ENCODE assay signal across 13 cellular contexts in genomic region chr3:52343946-52344600, GRCh38. TPM values are rescaled to one million over a fixed set of nuclear protein-coding genes. Genes with fewer than 3 reads are reported as not detected.
DNase-seq lines count a peak whose midpoint lies in the region; ATAC-seq and TF ChIP-seq lines count a peak whose summit lies in the region.
"Had no signal": no experiment of that assay in that cellular context is flagged by ENCODE, and none has a peak within 500 bp of the region (broad histone marks: within the 10 kb centered on the region; RNA-seq: fewer than 3 reads in every experiment).

No MANE protein-coding gene starts in this region.

- no peak overlapping the region for H2BK15ac ChIP-seq in neuronal stem cell (ENCODE audit: low read length)

- H3K79me1 ChIP-seq in neuronal stem cell (ENCODE audit: low read depth, low read length), result no peaks in the 10 kb centered on the region

- no peak overlapping the region for H2AK5ac ChIP-seq in neuronal stem cell (ENCODE audit: low read depth, low read length)

- H3K4me1 ChIP-seq in BLaER1 treated with 17β-estradiol and CSF1 and Interleukin-3, amounts not matched to agents 10 nM and 100 nM, result peaks cover 35 to 60% (median 52%) of the 10 kb centered on the region in 10 experiments
- H3K4me1 ChIP-seq in GM23338 (ENCODE audit: insufficient read depth), result no peaks in the 10 kb centered on the region
- H3K4me1 ChIP-seq in neuronal stem cell (ENCODE audit: control insufficient read depth in 2 of 2, insufficient read depth in 1 of 2, low read depth in 1 of 2, low read length in 2 of 2), result peaks cover 0 to 2% of the 10 kb centered on the region in 2 donors
- H3K4me1 ChIP-seq in testis, result no peaks in the 10 kb centered on the region
- H3K4me1 ChIP-seq: Caco-2, HAP-1 had no signal

- H2BK5ac ChIP-seq in neuronal stem cell (ENCODE audit: low read length), result no peak overlapping the region

- no peaks in the 10 kb centered on the region for H3F3A ChIP-seq in GM23338 (replicated peaks; ENCODE audit: low read depth)

- H3K4me3 ChIP-seq in BLaER1 treated with 17β-estradiol and CSF1 and Interleukin-3, amounts not matched to agents 10 nM and 100 nM, result no peak overlapping the region
- H3K4me3 ChIP-seq in GM23338 (no peak overlapping the region), neuronal stem cell (ENCODE audit: low read length in 2 of 2) (peak overlapping the region in 1 of 2 donors; percentile 23), testis (no peak overlapping the region)
- H3K4me3 ChIP-seq: HAP-1 had no signal

- no peaks in the 10 kb centered on the region for H3K9me3 ChIP-seq in BLaER1 treated with 17β-estradiol and CSF1 and Interleukin-3, amounts not matched to agents 10 nM and 100 nM (replicated peaks in 1 of 11)
- no peaks in the 10 kb centered on the region for H3K9me3 ChIP-seq in neuronal stem cell (replicated peaks in 1 of 2; ENCODE audit: control insufficient read depth in 2 of 2, insufficient read depth in 1 of 2, low read depth in 1 of 2, low read length in 2 of 2)
- no peaks in the 10 kb centered on the region for H3K9me3 ChIP-seq in testis
- H3K9me3 ChIP-seq: Caco-2, HAP-1 had no signal

- H2BK120ac ChIP-seq in neuronal stem cell (ENCODE audit: low read depth, low read length), result no peak overlapping the region

- no peak for TF ChIP-seq CTCF in GM23338 (conservative IDR thresholded peaks at IDR 0.05; ENCODE audit: low read depth in 2 of 2)
- no peak for TF ChIP-seq CTCF in endothelial cell (IDR thresholded peaks at IDR 0.05; ENCODE audit: unreplicated experiment)
- TF ChIP-seq CTCF in testis (IDR thresholded peaks at IDR 0.05), result no peak

- H4K8ac ChIP-seq in neuronal stem cell (ENCODE audit: low read depth, low read length), result no peak overlapping the region

- no peaks in the 10 kb centered on the region for H3K27me3 ChIP-seq in BLaER1 treated with 17β-estradiol and CSF1 and Interleukin-3, amounts not matched to agents 10 nM and 100 nM
- no peaks in the 10 kb centered on the region for H3K27me3 ChIP-seq in GM23338 (ENCODE audit: insufficient read depth)
- no peaks in the 10 kb centered on the region for H3K27me3 ChIP-seq in neuronal stem cell (ENCODE audit: control insufficient read depth in 3 of 3, insufficient read depth in 3 of 3, low read depth in 1 of 3, low read length in 3 of 3)
- no peaks in the 10 kb centered on the region for H3K27me3 ChIP-seq in testis

- intact Hi-C loops in testis (cut with DNase I; ENCODE audit: low total_unique reads), result loop anchor here (5.0 kb wide), 1 partner anchor 52 kb away; no protein-coding TSS in a partner anchor

- H2BK12ac ChIP-seq in neuronal stem cell (ENCODE audit: low read length), result no peak overlapping the region

- no peaks in the 10 kb centered on the region for H3K9me2 ChIP-seq in GM23338 (ENCODE audit: insufficient read depth)

- peaks cover 0 to 58% (median 31%) of the 10 kb centered on the region in 11 experiments; a peak in 13 of 22 replicates for H3K36me3 ChIP-seq in BLaER1 treated with 17β-estradiol and CSF1 and Interleukin-3, amounts not matched to agents 10 nM and 100 nM
- H3K36me3 ChIP-seq in GM23338 (ENCODE audit: insufficient read depth) (no peaks in the 10 kb centered on the region), neuronal stem cell (replicated peaks in 1 of 2; ENCODE audit: control insufficient read depth in 2 of 2, insufficient read depth in 2 of 2, low read length in 2 of 2) (no peaks in the 10 kb centered on the region), testis (ENCODE audit: low read depth, missing control alignments) (no peaks in the 10 kb centered on the region)
- H3K36me3 ChIP-seq: HAP-1 had no signal

- H3K14ac ChIP-seq in neuronal stem cell (ENCODE audit: low read length), result no peak overlapping the region

- WGBS in neuronal stem cell (ENCODE audit: extremely low coverage in 2 of 2, insufficient read length in 2 of 2, insufficient replicate concordance in 1 of 2), 2 donors, result no CpG with 5 or more reads among the region's 11 CpGs
- 90 to 92% methylated on average over 5 to 11 of the region's 11 CpGs for WGBS in testis, 2 donors

- H3K9me3 Mint-ChIP-seq in GM23338, result no peaks in the 10 kb centered on the region
- H3K9me3 Mint-ChIP-seq in endothelial cell (ENCODE audit: unreplicated experiment), result no peaks in the 10 kb centered on the region
- no peaks in the 10 kb centered on the region for H3K9me3 Mint-ChIP-seq in activated T-cell treated with anti-CD3 and anti-CD28 coated beads, Interleukin-2, amount 50 U/mL, for 4 hours
- H3K9me3 Mint-ChIP-seq: CD4-positive, alpha-beta T cell had no signal

- H3K9ac ChIP-seq in BLaER1 treated with 17β-estradiol and CSF1 and Interleukin-3, amounts not matched to agents 10 nM and 100 nM, result peak overlapping the region in 2 of 11 experiments; percentile 20 to 70; a peak in 3 of 22 replicates
- H3K9ac ChIP-seq in neuronal stem cell (ENCODE audit: low read depth, low read length, poor library complexity), result no peak overlapping the region

- H4K20me1 ChIP-seq in BLaER1 treated with 17β-estradiol and CSF1 and Interleukin-3, amounts not matched to agents 10 nM and 100 nM, result no peaks in the 10 kb centered on the region; a peak in 2 of 22 replicates
- no peaks in the 10 kb centered on the region for H4K20me1 ChIP-seq in GM23338 (replicated peaks; ENCODE audit: insufficient read depth)

- TF ChIP-seq POLR2A in testis (IDR thresholded peaks at IDR 0.05), result no peak

- H3K4me1 Mint-ChIP-seq in GM23338 (no peaks in the 10 kb centered on the region), endothelial cell (ENCODE audit: unreplicated experiment) (peaks cover 10% of the 10 kb centered on the region)
- peaks cover 7% of the 10 kb centered on the region for H3K4me1 Mint-ChIP-seq in activated T-cell treated with anti-CD3 and anti-CD28 coated beads, Interleukin-2, amount 50 U/mL, for 4 hours (ENCODE audit: low read depth)

- H3K23ac ChIP-seq in neuronal stem cell (ENCODE audit: low read depth, low read length, poor library complexity), result peak overlapping the region; percentile 21

- H3K4me2 ChIP-seq in BLaER1 treated with 17β-estradiol and CSF1 and Interleukin-3, amounts not matched to agents 10 nM and 100 nM, result peak overlapping the region in 7 of 11 experiments; percentile 79 to 92 (median 85); a peak in 12 of 22 replicates
- H3K4me2 ChIP-seq in GM23338, result no peak overlapping the region
- no peak overlapping the region for H3K4me2 ChIP-seq in neuronal stem cell (ENCODE audit: insufficient read depth, low read length, poor library complexity, severe bottlenecking)

- ATAC-seq in GM23338, result peak; percentile 43; the same call in 2 of the 3 replicates
- ATAC-seq in activated T-cell treated with anti-CD3 and anti-CD28 coated beads, Interleukin-2, amount 50 U/mL, for 4 hours, result no peak

- H3K27ac Mint-ChIP-seq in GM23338, result no peak overlapping the region
- no peak overlapping the region for H3K27ac Mint-ChIP-seq in endothelial cell (ENCODE audit: unreplicated experiment)
- H3K27ac Mint-ChIP-seq: CD4-positive, alpha-beta T cell had no signal

- H3K79me2 ChIP-seq in GM23338 (replicated peaks; ENCODE audit: insufficient read depth), result no peaks in the 10 kb centered on the region

- no peak overlapping the region for H4K91ac ChIP-seq in neuronal stem cell (ENCODE audit: low read depth, low read length, poor library complexity)

- peak overlapping the region in 6 of 11 experiments; percentile 6 to 92 (median 84); a peak in 6 of 22 replicates for H3K27ac ChIP-seq in BLaER1 treated with 17β-estradiol and CSF1 and Interleukin-3, amounts not matched to agents 10 nM and 100 nM
- H3K27ac ChIP-seq in GM23338 (ENCODE audit: low read depth) (no peak overlapping the region), neuronal stem cell (replicated peaks; ENCODE audit: low read length) (no peak overlapping the region), testis (no peak overlapping the region)

- H3K27me3 Mint-ChIP-seq in GM23338 (ENCODE audit: insufficient read depth, low read depth, poor library complexity) (peaks cover 10% of the 10 kb centered on the region), endothelial cell (ENCODE audit: unreplicated experiment) (peaks cover 9% of the 10 kb centered on the region)
- H3K27me3 Mint-ChIP-seq in activated T-cell treated with anti-CD3 and anti-CD28 coated beads, Interleukin-2, amount 50 U/mL, for 4 hours (ENCODE audit: low read depth), result no peaks in the 10 kb centered on the region
- H3K27me3 Mint-ChIP-seq: B cell; CD4-positive, alpha-beta T cell had no signal

- DNase-seq in GM23338 (ENCODE audit: low spot score) (no peak), endothelial cell (ENCODE audit: low spot score) (no peak), neuronal stem cell (ENCODE audit: low spot score) (no peak), testis (no peak)
- no peak for DNase-seq in activated T-cell treated with anti-CD3 and anti-CD28 coated beads, Interleukin-2, amount 50 U/mL, for 4 hours
- DNase-seq in stimulated activated CD4-positive, alpha-beta T cell treated with anti-CD3 and anti-CD28 coated beads, Interleukin-12 subunit alpha, Interleukin-12 subunit beta, amount 100 ng/mL, for 4 hours, result no peak
- DNase-seq: C1 segment of cervical spinal cord; Caco-2; CD4-positive, alpha-beta T cell; IMR-90 had no signal

- H3K4ac ChIP-seq in neuronal stem cell (ENCODE audit: low read length), result no peak overlapping the region

- no peak overlapping the region for H3K18ac ChIP-seq in neuronal stem cell (ENCODE audit: low read length)

- H2AFZ ChIP-seq in GM23338 (no peak overlapping the region), neuronal stem cell (ENCODE audit: low read length) (no peak overlapping the region)

- no peak overlapping the region for H3K4me3 Mint-ChIP-seq in GM23338
- H3K4me3 Mint-ChIP-seq in endothelial cell (ENCODE audit: unreplicated experiment), result peak overlapping the region; percentile 44
- no peak overlapping the region for H3K4me3 Mint-ChIP-seq in activated T-cell treated with anti-CD3 and anti-CD28 coated beads, Interleukin-2, amount 50 U/mL, for 4 hours
- H3K4me3 Mint-ChIP-seq: B cell; CD4-positive, alpha-beta T cell had no signal

- H3K36me3 Mint-ChIP-seq in GM23338 (ENCODE audit: low read depth) (no peaks in the 10 kb centered on the region), endothelial cell (ENCODE audit: low read depth, unreplicated experiment) (peaks cover 4% of the 10 kb centered on the region)
- H3K36me3 Mint-ChIP-seq in activated T-cell treated with anti-CD3 and anti-CD28 coated beads, Interleukin-2, amount 50 U/mL, for 4 hours (ENCODE audit: insufficient read depth), result peaks cover 21% of the 10 kb centered on the region

RNA-seq across cellular contexts. Expression of gene DNAH1, which starts 28.0 kb away (rescaled TPM):
- 0.35 and 1.8 TPM in 2 replicates for total RNA-seq in GM23338 (2014; rRNA removed; shearing (Covaris generic))
- 0.17 and 0.81 TPM in 2 replicates for polyA plus RNA-seq in GM23338 (2016; fragmentation: Nextera tagmentation; extraction: Ambion mirVana)
- total RNA-seq in endothelial cell (ENCODE audit: unreplicated experiment), result 3.3 TPM
- 1.3 TPM for polyA plus RNA-seq in neuronal stem cell (2013, experiment 1 of 2)
- polyA plus RNA-seq in neuronal stem cell (2013, experiment 2 of 2), result 1.3 TPM
- 1 to 10 TPM; 6.4 to 8.4 (median 6.6) TPM for total RNA-seq in activated T-cell treated with anti-CD3 and anti-CD28 coated beads, Interleukin-2, amount 50 U/mL, for 4 hours
- total RNA-seq in testis, result 10 to 100 TPM; 40.0 to 49.1 TPM
- polyA plus RNA-seq in testis (ENCODE audit: insufficient read depth, low read depth, low replicate concordance), result 50.4 TPM

RNA-seq across cellular contexts. Expression of gene GLYCTK, which starts 56.4 kb away (rescaled TPM):
- 7.5 and 8.3 TPM in 2 replicates for total RNA-seq in GM23338 (2014; rRNA removed; shearing (Covaris generic))
- polyA plus RNA-seq in GM23338 (2016; fragmentation: Nextera tagmentation; extraction: Ambion mirVana), result 3.0 and 3.8 TPM in 2 replicates
- total RNA-seq in endothelial cell (ENCODE audit: unreplicated experiment), result 22.4 TPM
- 0.85 TPM for polyA plus RNA-seq in neuronal stem cell (2013, experiment 1 of 2)
- 1.1 TPM for polyA plus RNA-seq in neuronal stem cell (2013, experiment 2 of 2)
- 10 to 100 TPM; 13.0 to 15.5 (median 13.3) TPM for total RNA-seq in activated T-cell treated with anti-CD3 and anti-CD28 coated beads, Interleukin-2, amount 50 U/mL, for 4 hours
- 10 to 100 TPM in 1 of 2 donors, 1 to 10 TPM in 1; 9.7 to 15.6 TPM for total RNA-seq in testis
- 6.3 TPM for polyA plus RNA-seq in testis (ENCODE audit: insufficient read depth, low read depth, low replicate concordance)

Comparison
In these comparisons a context has a peak if more than half of its experiments do, and no peak if none do; other contexts are left out.
1. H3K27ac ChIP-seq: peak in BLaER1 treated with 17β-estradiol and CSF1 and Interleukin-3, amounts not matched to agents 10 nM and 100 nM (6 of 11); none in GM23338 (single experiment), neuronal stem cell (single experiment) and testis (0 of 2).
2. H3K4me2 ChIP-seq: peak in BLaER1 treated with 17β-estradiol and CSF1 and Interleukin-3, amounts not matched to agents 10 nM and 100 nM (7 of 11); none in GM23338 (single experiment) and neuronal stem cell (single experiment).